20 cellular contexts compared by ENCODE assay signal in the genomic region with DNA sequence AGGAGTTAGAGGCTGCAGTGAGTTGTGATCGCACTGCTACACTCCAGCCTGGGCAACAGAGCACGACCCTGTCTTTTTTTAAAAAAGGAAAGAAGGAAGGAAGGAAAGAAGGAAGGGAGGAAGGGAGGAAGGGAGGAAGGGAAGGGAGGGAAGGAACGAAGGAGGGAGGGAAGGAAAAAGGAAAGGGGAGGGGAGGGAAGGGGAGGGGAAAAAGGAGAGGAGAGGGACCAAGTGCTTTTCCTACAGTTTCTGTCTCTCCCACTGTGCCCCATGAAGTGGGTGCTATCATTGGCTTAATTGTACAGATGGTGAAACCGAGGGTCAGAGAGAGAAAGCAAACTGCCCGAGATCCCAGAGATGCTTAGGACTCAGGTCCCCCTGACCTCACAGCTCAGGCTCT. TPM values are rescaled to one million over a fixed set of nuclear protein-coding genes. Genes with fewer than 3 reads are reported as not detected.
DNase-seq lines count a peak whose midpoint lies in the region; ATAC-seq, FAIRE-seq and TF ChIP-seq lines count a peak whose summit lies in the region.
"Had no signal": no experiment of that assay in that cellular context is flagged by ENCODE, and none has a peak within 500 bp of the region (broad histone marks: within the 10 kb centered on the region; RNA-seq: fewer than 3 reads in every experiment).

No MANE protein-coding gene starts in this region.

- no peak for TF ChIP-seq POLR2A in H1 (IDR thresholded peaks at IDR 0.05; ENCODE audit: control extremely low read depth in 1 of 2, low read depth in 2 of 2, low read length in 2 of 2)
- no peak for TF ChIP-seq POLR2A in erythroblast (IDR thresholded peaks at IDR 0.05; ENCODE audit: low read length)

- no peak overlapping the region for H2BK120ac ChIP-seq in H1 (replicated peaks; ENCODE audit: low read depth, low read length)

- no peak overlapping the region for H3K4ac ChIP-seq in H1 (replicated peaks; ENCODE audit: insufficient read length, low read depth, low read length)

- no peak for ATAC-seq in activated CD4-positive, alpha-beta T cell treated with anti-CD3 and anti-CD28 coated beads for 36 hours
- ATAC-seq: GM12878 had no signal

- H3K9me3 Mint-ChIP-seq in activated CD4-positive, alpha-beta T cell treated with anti-CD3 and anti-CD28 coated beads for 36 hours (ENCODE audit: low read depth) = no peaks in the 10 kb centered on the region

- H3K36me3 Mint-ChIP-seq in activated CD4-positive, alpha-beta T cell treated with anti-CD3 and anti-CD28 coated beads for 36 hours (ENCODE audit: low read depth) = no peaks in the 10 kb centered on the region

- H3K4me2 ChIP-seq in BLaER1 (peak overlapping the region; percentile 63), H1 (ENCODE audit: insufficient read depth in 1 of 2, low read depth in 2 of 2, low read length in 2 of 2) (no peak overlapping the region)

- no peak for DNase-seq in activated CD4-positive, alpha-beta T cell treated with anti-CD3 and anti-CD28 coated beads for 36 hours
- no peak for DNase-seq in activated CD4-positive, alpha-beta T cell treated with anti-CD3 and anti-CD28 coated beads for 48 hours
- DNase-seq in H1 (ENCODE audit: low read depth in 1 of 2, low spot score in 2 of 2) = no peak
- DNase-seq in erythroblast (lab: John Stamatoyannopoulos, UW) = no peak
- no peak for DNase-seq in GM10248 (ENCODE audit: extremely low spot score)
- DNase-seq in activated naive CD4-positive, alpha-beta T cell (lab: John Stamatoyannopoulos, UW) = no peak
- DNase-seq: C1 segment of cervical spinal cord, DND-41, HCEC 1CT, MV-4-11, NCI-H1417 treated with DMSO at 0.1 percent for 48 hours, NCI-H1930, NCI-H446 treated with DMSO at 0.1 percent for 48 hours had no signal

- 67% methylated on average over 5 of the region's 5 CpGs; no CpG with 5 or more reads in 1 of the 2 experiments for WGBS in H1 (ENCODE audit: extremely low coverage in 1 of 2, insufficient coverage in 1 of 2, insufficient read length in 1 of 2, insufficient replicate concordance in 2 of 2, low coverage in 1 of 2, low lambda C conversion rate in 2 of 2, missing lambda C conversion rate in 1 of 2), 2 experiments

- no peak overlapping the region for H3K56ac ChIP-seq in H1 (replicated peaks; ENCODE audit: insufficient read length, low read depth, low read length)

- H3K18ac ChIP-seq in H1 (ENCODE audit: extremely low read depth, low read length) = no peak overlapping the region

- no peaks in the 10 kb centered on the region for H3K23me2 ChIP-seq in H1 (ENCODE audit: low read depth, low read length)

- H3K27ac Mint-ChIP-seq in activated CD4-positive, alpha-beta T cell treated with anti-CD3 and anti-CD28 coated beads for 36 hours = peak overlapping the region; percentile 18

- H3K36me3 ChIP-seq in BLaER1 (no peaks in the 10 kb centered on the region), KOPT-K1 (ENCODE audit: insufficient read depth, low read length) (no peaks in the 10 kb centered on the region), H1 (ENCODE audit: control insufficient read depth in 2 of 4, insufficient read depth in 4 of 4, low read length in 3 of 4) (no peaks in the 10 kb centered on the region)

- no peak for TF ChIP-seq CTCF in H1 (IDR thresholded peaks at IDR 0.05; ENCODE audit: control extremely low read depth in 1 of 3, insufficient read depth in 1 of 3, low read depth in 1 of 3, low read length in 3 of 3)
- no peak for TF ChIP-seq CTCF in GM10248 (IDR thresholded peaks at IDR 0.05; ENCODE audit: control extremely low read depth, extremely low read depth, low read depth, missing control alignments)

- H2AK5ac ChIP-seq in H1 (ENCODE audit: low read depth, low read length) = no peak overlapping the region

- POLR2A ChIA-PET in activated CD4-positive, alpha-beta T cell treated with anti-CD3 and anti-CD28 coated beads for 36 hours (lab: Charles Lee) = no interaction called here
- POLR2A ChIA-PET in H1 (lab: Charles Lee; ENCODE audit: partially characterized antibody) (interaction anchor here (0.5 to 1.5 kb wide), 3 partner anchors 39 to 58 kb away, joined by 3 to 8 read pairs (median 3); partner anchors contain the start of gene SOCS1), GM10248 (lab: Yijun Ruan, JAX) (interaction anchor here (0.6 kb wide), 2 partner anchors 90 to 1337 kb away, joined by 3 to 4 read pairs; no protein-coding TSS in a partner anchor)

- H3K79me2 ChIP-seq in H1 (ENCODE audit: control insufficient read depth in 1 of 2, insufficient read depth in 2 of 2, low read length in 2 of 2) = no peaks in the 10 kb centered on the region

- H3K4me1 ChIP-seq in BLaER1 (peaks cover 77% of the 10 kb centered on the region), H1 (replicated peaks in 1 of 4; ENCODE audit: control insufficient read depth in 3 of 4, insufficient read depth in 4 of 4, low read length in 3 of 4) (peaks cover 7 to 26% (median 18%) of the 10 kb centered on the region in 4 experiments)

- H2BK5ac ChIP-seq in H1 (ENCODE audit: low read depth, low read length) = no peak overlapping the region

- no peak overlapping the region for H2BK20ac ChIP-seq in H1 (ENCODE audit: low read length)

- no peak overlapping the region for H3K4me3 Mint-ChIP-seq in activated CD4-positive, alpha-beta T cell treated with anti-CD3 and anti-CD28 coated beads for 36 hours

- no peaks in the 10 kb centered on the region for H3K27me3 ChIP-seq in BLaER1
- H3K27me3 ChIP-seq in H1 (replicated peaks in 1 of 4; ENCODE audit: control insufficient read depth in 3 of 4, extremely low read depth in 1 of 4, insufficient read depth in 3 of 4, low read length in 3 of 4) = no peaks in the 10 kb centered on the region

- no peak overlapping the region for H2BK15ac ChIP-seq in H1 (ENCODE audit: low read length)

- no peak for TF ChIP-seq EP300 in H1 (IDR thresholded peaks at IDR 0.05; ENCODE audit: borderline replicate concordance in 1 of 2, low read depth in 2 of 2, low read length in 2 of 2)

- no peak overlapping the region for H3K27ac ChIP-seq in BLaER1
- H3K27ac ChIP-seq in KOPT-K1 (ENCODE audit: low read depth, low read length, poor library complexity, severe bottlenecking) = peak overlapping the region; percentile 25
- H3K27ac ChIP-seq in H1 (ENCODE audit: low read depth, low read length) = no peak overlapping the region
- H3K27ac ChIP-seq: HL-60 had no signal

- H3K79me1 ChIP-seq in H1 (ENCODE audit: low read depth, low read length) = no peaks in the 10 kb centered on the region

- peak overlapping the region; percentile 60; the same call in 1 of the 2 replicates for H2BK12ac ChIP-seq in H1 (ENCODE audit: low read depth, low read length)

- FAIRE-seq in H1 (lab: Jason Lieb, UNC) = no peak
- FAIRE-seq: G401.6, GM12878, HTR-8/SVneo had no signal

- TF ChIP-seq RAD21 in H1 (IDR thresholded peaks at IDR 0.05 in 1 of 2, conservative IDR thresholded peaks at IDR 0.05 in 1 of 2; ENCODE audit: low read depth in 2 of 2, low read length in 2 of 2) = no peak

- H3K9me3 ChIP-seq in BLaER1 (no peaks in the 10 kb centered on the region), KOPT-K1 (ENCODE audit: insufficient read depth, low read length, poor library complexity, severe bottlenecking) (no peaks in the 10 kb centered on the region), H1 (ENCODE audit: insufficient read depth in 2 of 2, low read depth in 1 of 2, low read length in 1 of 2) (no peaks in the 10 kb centered on the region)

- H3K4me3 ChIP-seq in BLaER1 (no peak overlapping the region), H1 (ENCODE audit: extremely low read depth in 1 of 4, insufficient read depth in 2 of 4, low read depth in 3 of 4, low read length in 4 of 4) (no peak overlapping the region)
- H3K4me3 ChIP-seq: GM12878 had no signal

- H3K9ac ChIP-seq in BLaER1 = no peak overlapping the region
- no peak overlapping the region for H3K9ac ChIP-seq in H1 (replicated peaks in 1 of 4; ENCODE audit: extremely low read depth in 1 of 4, low read depth in 3 of 4, low read length in 3 of 4)

- H2AFZ ChIP-seq in H1 (ENCODE audit: low read length) = no peak overlapping the region

- no peaks in the 10 kb centered on the region for H4K20me1 ChIP-seq in BLaER1
- no peaks in the 10 kb centered on the region for H4K20me1 ChIP-seq in H1 (replicated peaks in 1 of 2; ENCODE audit: control insufficient read depth in 1 of 2, insufficient read depth in 2 of 2, low read length in 2 of 2)

- peaks cover 19% of the 10 kb centered on the region for H3K4me1 Mint-ChIP-seq in activated CD4-positive, alpha-beta T cell treated with anti-CD3 and anti-CD28 coated beads for 36 hours

- intact Hi-C loops in activated CD4-positive, alpha-beta T cell treated with anti-CD3 and anti-CD28 coated beads for 36 hours (cut with DNase I, micrococcal nuclease) = no loop called here

- H3K14ac ChIP-seq in H1 (ENCODE audit: insufficient read length) = no peak overlapping the region

- peak overlapping the region; percentile 45 for H4K91ac ChIP-seq in H1 (replicated peaks; ENCODE audit: insufficient read length, low read length)

- CTCF ChIA-PET in activated CD4-positive, alpha-beta T cell treated with anti-CD3 and anti-CD28 coated beads for 36 hours (lab: Charles Lee) = interaction anchor here (0.8 kb wide), 1 partner anchor 10 kb away, joined by 3 read pairs; no protein-coding TSS in a partner anchor
- CTCF ChIA-PET in H1 (lab: Charles Lee; ENCODE audit: partially characterized antibody) = interaction anchor here (0.7 to 4.6 kb wide), 7 partner anchors 8 to 189 kb away, joined by 3 to 31 read pairs (median 3); no protein-coding TSS in a partner anchor
- CTCF ChIA-PET in GM10248 (lab: Yijun Ruan, JAX) = interaction anchor here (1.1 to 1.5 kb wide), 2 partner anchors 15 to 227 kb away, joined by 3 to 5 read pairs; no protein-coding TSS in a partner anchor

- no peaks in the 10 kb centered on the region for H3K27me3 Mint-ChIP-seq in activated CD4-positive, alpha-beta T cell treated with anti-CD3 and anti-CD28 coated beads for 36 hours

- H4K5ac ChIP-seq in H1 (ENCODE audit: insufficient read length, low read depth, low read length) = no peak overlapping the region

- H3K23ac ChIP-seq in H1 (ENCODE audit: insufficient read length) = no peak overlapping the region

- H4K8ac ChIP-seq in H1 (ENCODE audit: extremely low read depth, insufficient read depth, low read length) = no peak overlapping the region

RNA-seq across cellular contexts. Expression of gene SOCS1, which starts 57.6 kb away (rescaled TPM):
- total RNA-seq in activated CD4-positive, alpha-beta T cell treated with anti-CD3 and anti-CD28 coated beads for 36 hours = 100 to 1,000 TPM in 1 of 2 experiments, 10 to 100 TPM in 1; 100.0 to 103 TPM
- total RNA-seq in H1 (2021; fragmentation: NEBNext Ultra II Directional; extraction: Animal tissue kit (Norgen Biotek cat#: 25700)) = 48.9 and 49.8 TPM in 2 replicates
- polyA plus RNA-seq in H1 (2011; rRNA removed) = 21.0 and 46.5 TPM in 2 replicates
- polyA plus RNA-seq in H1 (2011; cell fraction: cytosol; rRNA removed) = 17.0 TPM
- 36.0 TPM for polyA plus RNA-seq in H1 (2011; cell fraction: nucleus; rRNA removed)
- polyA plus RNA-seq in H1 (2012, experiment 1 of 2) = 9.9 to 28.9 TPM (median 25.5 TPM) in 4 replicates
- polyA plus RNA-seq in H1 (2012, experiment 2 of 2) = 20.5 TPM
- 83.3 TPM for polyA plus RNA-seq in H1 (2013, experiment 1 of 2)
- polyA plus RNA-seq in H1 (2013, experiment 2 of 2) = 90.5 TPM
- polyA minus RNA-seq in H1 (2011; rRNA and poly(A)+ RNA removed) = 1.7 and 4.1 TPM in 2 replicates
- 22.5 TPM for polyA minus RNA-seq in H1 (2011; cell fraction: cytosol; rRNA and poly(A)+ RNA removed)
- polyA minus RNA-seq in H1 (2011; cell fraction: nucleus; rRNA and poly(A)+ RNA removed) = 60.0 TPM
- total RNA-seq: A172 had no signal
